22 cellular contexts compared by ENCODE assay signal in genomic region chr14:100872241-100872640, GRCh38. TPM values are rescaled to one million over a fixed set of nuclear protein-coding genes. Genes with fewer than 3 reads are reported as not detected.
DNase-seq lines count a peak whose midpoint lies in the region; ATAC-seq, FAIRE-seq and TF ChIP-seq lines count a peak whose summit lies in the region.
"Had no signal": no experiment of that assay in that cellular context is flagged by ENCODE, and none has a peak within 500 bp of the region (broad histone marks: within the 10 kb centered on the region; RNA-seq: fewer than 3 reads in every experiment).

No MANE protein-coding gene starts in this region.

- ATAC-seq in activated naive CD8-positive, alpha-beta T cell treated with anti-CD3 and anti-CD28 coated beads, Interleukin-2, amount 50 U/mL, for 24 hours: peak; percentile 24
- ATAC-seq in RWPE2 (ENCODE audit: low read depth) (no peak), upper lobe of right lung (no peak), HG03378 (IDR thresholded peaks at IDR 0.05; ENCODE audit: unreplicated experiment) (no peak)
- ATAC-seq: gastroesophageal sphincter had no signal

- intact Hi-C loops in upper lobe of right lung (cut with DNase I): no loop called here
- intact Hi-C loops in stomach (cut with DNase I; ENCODE audit: low total_unique reads): no loop called here

- H3K27ac Mint-ChIP-seq in activated naive CD8-positive, alpha-beta T cell treated with anti-CD3 and anti-CD28 coated beads, Interleukin-2, amount 50 U/mL, for 24 hours: no peak overlapping the region
- no peak overlapping the region for H3K27ac Mint-ChIP-seq in activated naive CD8-positive, alpha-beta T cell treated with anti-CD3 and anti-CD28 coated beads for 36 hours
- H3K27ac Mint-ChIP-seq: activated naive CD8-positive, alpha-beta T cell treated with anti-CD3 and anti-CD28 coated beads, Interleukin-2, amount 10 ng/mL, durations not matched to agents 7 days and 5 days; endodermal cell; stimulated activated naive CD8-positive, alpha-beta T cell treated with anti-CD3 and anti-CD28 coated beads, Interleukin-15, Interleukin-2, amounts not matched to agents 100 ng/mL and 50 ng/mL, for 24 hours; T-helper 1 cell treated with Interleukin-12 subunit alpha and Interleukin-12 subunit beta and Interleukin-4 antibody, amounts not matched to agents 30 μg/mL and 1 μg/mL, for 36 hours had no signal

- no peak for FAIRE-seq in GM19239 (lab: Jason Lieb, UNC)
- FAIRE-seq: GM12891, H1 had no signal

- H3K27ac ChIP-seq in RWPE2 (ENCODE audit: poor library complexity, severe bottlenecking) (no peak overlapping the region), epithelial cell of prostate (peak overlapping the region; percentile 45), upper lobe of right lung (no peak overlapping the region), stomach (no peak overlapping the region)
- H3K27ac ChIP-seq: gastroesophageal sphincter, prostate gland had no signal

- TF ChIP-seq CTCF in RWPE2 (IDR thresholded peaks at IDR 0.05; ENCODE audit: poor library complexity, severe bottlenecking) (no peak), upper lobe of right lung (IDR thresholded peaks at IDR 0.05) (no peak), stomach (IDR thresholded peaks at IDR 0.05) (no peak)

- no peaks in the 10 kb centered on the region for H3K36me3 Mint-ChIP-seq in activated naive CD8-positive, alpha-beta T cell treated with anti-CD3 and anti-CD28 coated beads, Interleukin-2, amount 50 U/mL, for 24 hours (ENCODE audit: low read depth)
- no peaks in the 10 kb centered on the region for H3K36me3 Mint-ChIP-seq in activated naive CD8-positive, alpha-beta T cell treated with anti-CD3 and anti-CD28 coated beads for 36 hours
- H3K36me3 Mint-ChIP-seq: activated naive CD8-positive, alpha-beta T cell treated with anti-CD3 and anti-CD28 coated beads, Interleukin-2, amount 10 ng/mL, durations not matched to agents 7 days and 5 days had no signal

- H3K9me3 ChIP-seq in RWPE2 (ENCODE audit: severe bottlenecking): no peaks in the 10 kb centered on the region
- H3K9me3 ChIP-seq in upper lobe of right lung: no peaks in the 10 kb centered on the region
- no peaks in the 10 kb centered on the region for H3K9me3 ChIP-seq in stomach
- H3K9me3 ChIP-seq: gastroesophageal sphincter, prostate gland had no signal

- H3K4me1 ChIP-seq in RWPE2 (ENCODE audit: insufficient read depth, poor library complexity, severe bottlenecking) (no peaks in the 10 kb centered on the region), upper lobe of right lung (no peaks in the 10 kb centered on the region), stomach (no peaks in the 10 kb centered on the region)
- H3K4me1 ChIP-seq: gastroesophageal sphincter, prostate gland had no signal

- H3K27me3 Mint-ChIP-seq in activated naive CD8-positive, alpha-beta T cell treated with anti-CD3 and anti-CD28 coated beads, Interleukin-2, amount 50 U/mL, for 24 hours: peaks cover 2% of the 10 kb centered on the region
- no peaks in the 10 kb centered on the region for H3K27me3 Mint-ChIP-seq in activated naive CD8-positive, alpha-beta T cell treated with anti-CD3 and anti-CD28 coated beads for 36 hours
- H3K27me3 Mint-ChIP-seq: activated naive CD8-positive, alpha-beta T cell treated with anti-CD3 and anti-CD28 coated beads, Interleukin-2, amount 10 ng/mL, durations not matched to agents 7 days and 5 days; stimulated activated naive CD8-positive, alpha-beta T cell treated with anti-CD3 and anti-CD28 coated beads, Interleukin-15, Interleukin-2, amounts not matched to agents 100 ng/mL and 50 ng/mL, for 24 hours had no signal

- H3K4me3 ChIP-seq in RWPE2 (ENCODE audit: severe bottlenecking) (no peak overlapping the region), upper lobe of right lung (no peak overlapping the region), stomach (no peak overlapping the region)
- H3K4me3 ChIP-seq: gastroesophageal sphincter, prostate gland had no signal

- H3K4me1 Mint-ChIP-seq in activated naive CD8-positive, alpha-beta T cell treated with anti-CD3 and anti-CD28 coated beads, Interleukin-2, amount 50 U/mL, for 24 hours: peaks cover 5% of the 10 kb centered on the region
- H3K4me1 Mint-ChIP-seq in activated naive CD8-positive, alpha-beta T cell treated with anti-CD3 and anti-CD28 coated beads for 36 hours: peaks cover 2% of the 10 kb centered on the region
- H3K4me1 Mint-ChIP-seq: activated naive CD8-positive, alpha-beta T cell treated with anti-CD3 and anti-CD28 coated beads, Interleukin-2, amount 10 ng/mL, durations not matched to agents 7 days and 5 days had no signal

- H3K36me3 ChIP-seq in RWPE2 (ENCODE audit: low read depth) (no peaks in the 10 kb centered on the region), upper lobe of right lung (no peaks in the 10 kb centered on the region), stomach (no peaks in the 10 kb centered on the region)
- H3K36me3 ChIP-seq: gastroesophageal sphincter, prostate gland had no signal

- no peak overlapping the region for H3K4me3 Mint-ChIP-seq in activated naive CD8-positive, alpha-beta T cell treated with anti-CD3 and anti-CD28 coated beads, Interleukin-2, amount 50 U/mL, for 24 hours
- H3K4me3 Mint-ChIP-seq in activated naive CD8-positive, alpha-beta T cell treated with anti-CD3 and anti-CD28 coated beads for 36 hours: no peak overlapping the region
- H3K4me3 Mint-ChIP-seq: activated naive CD8-positive, alpha-beta T cell treated with anti-CD3 and anti-CD28 coated beads, Interleukin-2, amount 10 ng/mL, durations not matched to agents 7 days and 5 days; endodermal cell; stimulated activated naive CD8-positive, alpha-beta T cell treated with anti-CD3 and anti-CD28 coated beads, Interleukin-15, Interleukin-2, amounts not matched to agents 100 ng/mL and 50 ng/mL, for 24 hours; T-helper 1 cell treated with Interleukin-12 subunit alpha and Interleukin-12 subunit beta and Interleukin-4 antibody, amounts not matched to agents 30 μg/mL and 1 μg/mL, for 36 hours had no signal

- no peak for TF ChIP-seq EP300 in stomach (IDR thresholded peaks at IDR 0.05)

- no peaks in the 10 kb centered on the region for H3K27me3 ChIP-seq in RWPE2 (ENCODE audit: insufficient read depth, poor library complexity, severe bottlenecking)
- no peaks in the 10 kb centered on the region for H3K27me3 ChIP-seq in upper lobe of right lung
- peaks cover 0 to 33% (median 0%) of the 10 kb centered on the region in 3 donors for H3K27me3 ChIP-seq in stomach

- 66 to 77% (median 68%) methylated on average over 3 of the region's 3 CpGs for WGBS in stomach, 5 donors

- H3K9me3 Mint-ChIP-seq in activated naive CD8-positive, alpha-beta T cell treated with anti-CD3 and anti-CD28 coated beads, Interleukin-2, amount 50 U/mL, for 24 hours: peaks cover 3% of the 10 kb centered on the region
- H3K9me3 Mint-ChIP-seq in activated naive CD8-positive, alpha-beta T cell treated with anti-CD3 and anti-CD28 coated beads for 36 hours: no peaks in the 10 kb centered on the region
- H3K9me3 Mint-ChIP-seq: activated naive CD8-positive, alpha-beta T cell treated with anti-CD3 and anti-CD28 coated beads, Interleukin-2, amount 10 ng/mL, durations not matched to agents 7 days and 5 days; stimulated activated naive CD8-positive, alpha-beta T cell treated with anti-CD3 and anti-CD28 coated beads, Interleukin-15, Interleukin-2, amounts not matched to agents 100 ng/mL and 50 ng/mL, for 24 hours; T-helper 1 cell treated with Interleukin-12 subunit alpha and Interleukin-12 subunit beta and Interleukin-4 antibody, amounts not matched to agents 30 μg/mL and 1 μg/mL, for 36 hours had no signal

- no peak for DNase-seq in activated naive CD8-positive, alpha-beta T cell treated with anti-CD3 and anti-CD28 coated beads, Interleukin-2, amount 50 U/mL, for 24 hours
- no peak for DNase-seq in activated naive CD8-positive, alpha-beta T cell treated with anti-CD3 and anti-CD28 coated beads for 36 hours
- peak; percentile 19 for DNase-seq in RWPE2 (ENCODE audit: low spot score)
- DNase-seq in epithelial cell of prostate (ENCODE audit: low read depth, low spot score): no peak
- peak; percentile 13 for DNase-seq in upper lobe of right lung
- DNase-seq in stomach: no peak
- no peak for DNase-seq in GM19239 (ENCODE audit: insufficient read length, low spot score)
- DNase-seq: activated CD8-positive, alpha-beta memory T cell treated with anti-CD3 and anti-CD28 coated beads, Interleukin-2, amount 50 U/mL, for 48 hours; activated naive CD8-positive, alpha-beta T cell treated with anti-CD3 and anti-CD28 coated beads, Interleukin-2, amount 10 ng/mL, durations not matched to agents 7 days and 5 days; endodermal cell; NCI-H1694 treated with DMSO at 0.1 percent for 48 hours; NCI-H446; SHP77 treated with DMSO at 0.1 percent for 48 hours had no signal

- no peak for TF ChIP-seq POLR2A in stomach (IDR thresholded peaks at IDR 0.05)

RNA-seq across cellular contexts. Expression of gene RTL1, which starts 31.3 kb away (rescaled TPM):
- total RNA-seq in activated naive CD8-positive, alpha-beta T cell treated with anti-CD3 and anti-CD28 coated beads for 36 hours: not detected
- total RNA-seq in upper lobe of right lung (not detected), stomach (not detected)
- polyA plus RNA-seq in stomach: not detected
- total RNA-seq: activated naive CD8-positive, alpha-beta T cell treated with anti-CD3 and anti-CD28 coated beads, Interleukin-2, amount 10 ng/mL, durations not matched to agents 7 days and 5 days; H1; HT-29; ureter had no signal
- polyA plus RNA-seq: H1 had no signal

RNA-seq across cellular contexts. Expression of gene MEG3, which starts 46.3 kb away (rescaled TPM):
- under 1 TPM in 1 of 2 experiments, not detected in 1; 0.10 TPM for total RNA-seq in activated naive CD8-positive, alpha-beta T cell treated with anti-CD3 and anti-CD28 coated beads for 36 hours
- 15.6 TPM for total RNA-seq in upper lobe of right lung
- 100 to 1,000 TPM in 3 of 5 donors, 10 to 100 TPM in 2; 26.4 to 390 (median 124) TPM for total RNA-seq in stomach
- 100 to 1,000 TPM in 1 of 3 donors, 10 to 100 TPM in 2; 13.4 to 131 (median 30.6) TPM for polyA plus RNA-seq in stomach
- total RNA-seq: activated naive CD8-positive, alpha-beta T cell treated with anti-CD3 and anti-CD28 coated beads, Interleukin-2, amount 10 ng/mL, durations not matched to agents 7 days and 5 days; HT-29 had no signal

Comparison
In these comparisons a context has a peak if more than half of its experiments do, and no peak if none do; other contexts are left out.
1. DNase-seq: peak in RWPE2 (single experiment) and upper lobe of right lung (single experiment); none in activated naive CD8-positive, alpha-beta T cell treated with anti-CD3 and anti-CD28 coated beads, Interleukin-2, amount 50 U/mL, for 24 hours (single experiment), activated naive CD8-positive, alpha-beta T cell treated with anti-CD3 and anti-CD28 coated beads for 36 hours (single experiment), epithelial cell of prostate (single experiment), stomach (single experiment) and GM19239 (single experiment).
2. RNA of gene MEG3, which starts 46.3 kb away (total RNA-seq): 26.4 to 390 TPM in stomach and 15.6 TPM in upper lobe of right lung (single experiment); 0.10 TPM in activated naive CD8-positive, alpha-beta T cell treated with anti-CD3 and anti-CD28 coated beads for 36 hours; every median in the first group is over 10 times any median in the second.